13 cellular contexts compared by ENCODE assay signal in genomic region chr7:77338883-77339629, GRCh38.
DNase-seq lines count a peak whose midpoint lies in the region; ATAC-seq and TF ChIP-seq lines count a peak whose summit lies in the region.
"Had no signal": no experiment of that assay in that cellular context is flagged by ENCODE, and none has a peak within 500 bp of the region (broad histone marks: within the 10 kb centered on the region; RNA-seq: fewer than 3 reads in every experiment).

No MANE protein-coding gene starts in this region.

- WGBS in lower leg skin, 2 donors = 70 to 95% methylated on average over 5 of the region's 5 CpGs

- H3K4me3 Mint-ChIP-seq in CD4-positive, CD25-positive, alpha-beta regulatory T cell = no peak overlapping the region
- peak overlapping the region in 1 of 10 donors; percentile 5 for H3K4me3 Mint-ChIP-seq in naive thymus-derived CD8-positive, alpha-beta T cell

- H3K27me3 ChIP-seq in CD4-positive, CD25-positive, alpha-beta regulatory T cell (ENCODE audit: control insufficient read depth, insufficient read depth, low read length) = no peaks in the 10 kb centered on the region
- H3K27me3 ChIP-seq: adrenal gland, SJSA1 had no signal

- no peaks in the 10 kb centered on the region for H3K36me3 ChIP-seq in CD4-positive, CD25-positive, alpha-beta regulatory T cell (ENCODE audit: control insufficient read depth, insufficient read depth, low read length)
- H3K36me3 ChIP-seq: adrenal gland, SJSA1, WERI-Rb-1 had no signal

- no peaks in the 10 kb centered on the region for H3K9me3 ChIP-seq in CD4-positive, CD25-positive, alpha-beta regulatory T cell (ENCODE audit: control insufficient read depth in 2 of 2, low read length in 2 of 2)
- H3K9me3 ChIP-seq: adrenal gland, SJSA1 had no signal

- peaks cover 9% of the 10 kb centered on the region for H3K27me3 Mint-ChIP-seq in CD4-positive, CD25-positive, alpha-beta regulatory T cell
- no peaks in the 10 kb centered on the region for H3K27me3 Mint-ChIP-seq in naive thymus-derived CD8-positive, alpha-beta T cell

- no peak overlapping the region for H3K4me3 ChIP-seq in CD4-positive, CD25-positive, alpha-beta regulatory T cell (ENCODE audit: low read depth, low read length)
- H3K4me3 ChIP-seq in fibroblast of mammary gland (ENCODE audit: control insufficient read depth, low read depth, low read length) = no peak overlapping the region
- H3K4me3 ChIP-seq in lower leg skin (ENCODE audit: low read depth, poor library complexity, severe bottlenecking) = no peak overlapping the region
- H3K4me3 ChIP-seq: adrenal gland, SJSA1 had no signal

- ATAC-seq in CD4-positive, CD25-positive, alpha-beta regulatory T cell (ENCODE audit: low read depth in 2 of 2) = no peak
- ATAC-seq in naive thymus-derived CD8-positive, alpha-beta T cell = no peak

- H3K9me3 Mint-ChIP-seq in CD4-positive, CD25-positive, alpha-beta regulatory T cell = peaks cover 0 to 1% (median 0%) of the 10 kb centered on the region in 7 donors
- no peaks in the 10 kb centered on the region for H3K9me3 Mint-ChIP-seq in naive thymus-derived CD8-positive, alpha-beta T cell

- H3K27ac Mint-ChIP-seq in CD4-positive, CD25-positive, alpha-beta regulatory T cell = peak overlapping the region in 2 of 3 donors; percentile 13 to 26
- H3K27ac Mint-ChIP-seq in naive thymus-derived CD8-positive, alpha-beta T cell = peak overlapping the region in 7 of 10 donors; percentile 2 to 80 (median 24)

- H3K4me1 Mint-ChIP-seq in CD4-positive, CD25-positive, alpha-beta regulatory T cell = peaks cover 0 to 20% (median 13%) of the 10 kb centered on the region in 4 donors
- peaks cover 14 to 48% (median 25%) of the 10 kb centered on the region in 4 donors for H3K4me1 Mint-ChIP-seq in naive thymus-derived CD8-positive, alpha-beta T cell

- POLR2A ChIA-PET in naive thymus-derived CD8-positive, alpha-beta T cell (lab: Charles Lee) = no interaction called here

- intact Hi-C loops in lower leg skin (cut with DNase I; ENCODE audit: low total_unique reads) = no loop called here

- H3K27ac ChIP-seq in CD4-positive, CD25-positive, alpha-beta regulatory T cell (ENCODE audit: insufficient read depth, low read length, poor library complexity, severe bottlenecking) = no peak overlapping the region
- H3K27ac ChIP-seq: SJSA1, WERI-Rb-1 had no signal

- peaks cover 6% of the 10 kb centered on the region for H3K36me3 Mint-ChIP-seq in CD4-positive, CD25-positive, alpha-beta regulatory T cell
- peaks cover 0 to 5% (median 2%) of the 10 kb centered on the region in 3 donors for H3K36me3 Mint-ChIP-seq in naive thymus-derived CD8-positive, alpha-beta T cell

- TF ChIP-seq POLR2A in lower leg skin (IDR thresholded peaks at IDR 0.05) = no peak

- DNase-seq in CD4-positive, CD25-positive, alpha-beta regulatory T cell = no peak
- peak; percentile 9 for DNase-seq in NCI-H69 (lab: John Stamatoyannopoulos, UW)
- peak; percentile 81 for DNase-seq in fibroblast of mammary gland (ENCODE audit: low read depth)
- DNase-seq in naive thymus-derived CD8-positive, alpha-beta T cell = no peak
- DNase-seq in lower leg skin (ENCODE audit: low spot score in 2 of 2) = no peak
- DNase-seq in putamen (ENCODE audit: low spot score) = no peak
- DNase-seq in activated CD4-positive, alpha-beta T cell treated with anti-CD3 and anti-CD28 coated beads for 4 hours = no peak
- no peak for DNase-seq in DMS153 (lab: John Stamatoyannopoulos, UW)
- DNase-seq: C1 segment of cervical spinal cord, NCI-H1048, WERI-Rb-1 had no signal

- no peak for TF ChIP-seq CTCF in fibroblast of mammary gland (conservative IDR thresholded peaks at IDR 0.05; ENCODE audit: control insufficient read depth, insufficient read depth, low read depth, low read length)
- no peak for TF ChIP-seq CTCF in lower leg skin (IDR thresholded peaks at IDR 0.05)

- H3K4me1 ChIP-seq in CD4-positive, CD25-positive, alpha-beta regulatory T cell (ENCODE audit: control insufficient read depth, insufficient read depth, low read length, poor library complexity, severe bottlenecking) = no peaks in the 10 kb centered on the region
- H3K4me1 ChIP-seq: SJSA1 had no signal

Comparison
In these comparisons a context has a peak if more than half of its experiments do, and no peak if none do; other contexts are left out.
1. DNase-seq: peak in NCI-H69 (single experiment) and fibroblast of mammary gland (single experiment); none in CD4-positive, CD25-positive, alpha-beta regulatory T cell (0 of 3), naive thymus-derived CD8-positive, alpha-beta T cell (0 of 10), lower leg skin (0 of 2), putamen (single experiment), activated CD4-positive, alpha-beta T cell treated with anti-CD3 and anti-CD28 coated beads for 4 hours (0 of 2) and DMS153 (single experiment).